Comparison of ENCODE assay signal across 25 cellular contexts in the genomic region with DNA sequence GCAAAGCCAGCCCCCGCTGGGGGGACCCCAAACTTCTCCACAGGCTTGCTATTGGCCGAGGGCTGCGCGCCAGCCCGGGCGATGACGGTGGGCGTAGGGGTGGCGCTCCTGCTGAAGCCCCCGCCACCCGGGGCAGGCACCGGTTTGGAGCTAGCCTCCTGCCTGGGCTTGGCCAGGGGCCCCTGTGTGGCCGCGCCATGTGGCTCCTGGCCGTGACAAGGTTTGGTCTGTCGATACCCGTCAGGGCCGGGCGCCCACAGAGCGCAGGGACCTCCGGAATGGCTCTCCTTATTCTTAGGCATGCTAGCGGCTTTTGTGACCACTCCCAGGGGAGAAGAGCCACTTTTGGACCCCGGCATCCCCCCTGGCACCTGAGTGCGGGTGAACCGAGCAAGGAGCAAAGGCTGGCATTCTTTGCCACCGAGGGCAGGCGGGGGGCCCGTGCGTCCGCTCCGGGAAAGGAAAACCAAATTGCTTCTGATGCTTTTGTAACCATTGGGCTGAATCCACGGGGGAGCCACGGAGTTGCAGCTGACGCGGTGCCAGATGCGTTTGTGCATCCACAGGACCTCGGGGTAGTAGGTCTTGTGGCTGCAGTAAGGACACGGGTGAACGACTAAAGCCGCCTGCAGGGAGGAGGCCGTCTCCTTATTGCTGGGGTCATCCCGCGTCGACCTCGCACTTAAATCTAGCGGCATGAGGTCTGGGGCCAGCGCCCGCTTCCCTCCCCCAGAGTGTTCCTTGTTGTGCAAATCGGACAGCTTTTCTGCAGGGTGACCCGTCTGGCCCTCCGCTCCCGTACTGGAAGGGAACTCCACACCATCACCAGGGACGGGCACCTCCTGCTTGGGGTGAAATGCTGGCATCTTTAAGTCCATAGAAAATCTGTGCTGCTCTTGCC.
"Had no signal": no experiment of that assay in that cellular context is flagged by ENCODE, and none has a peak within 500 bp of the region (broad histone marks: within the 10 kb centered on the region; RNA-seq: fewer than 3 reads in every experiment).

No MANE protein-coding gene starts in this region.

- H3K27ac Mint-ChIP-seq: activated naive CD8-positive, alpha-beta T cell treated with anti-CD3 and anti-CD28 coated beads, Interleukin-2, amount 10 ng/mL, durations not matched to agents 7 days and 5 days; activated T-cell treated with anti-CD3 and anti-CD28 coated beads, Interleukin-2, amount 50 U/mL, for 24 hours; activated T-helper 17 cell treated with anti-CD3 and anti-CD28 coated beads, Interleukin-2, amount 50 U/mL, for 72 hours; naive B cell; neural progenitor cell; stimulated activated effector memory CD8-positive, alpha-beta T cell treated with anti-CD3 and anti-CD28 coated beads, Interleukin-12 subunit alpha, Interleukin-12 subunit beta, amount 100 ng/mL, for 72 hours; WTC11 had no signal

- H3K36me3 ChIP-seq: neural progenitor cell, prostate gland had no signal

- H3K9ac ChIP-seq: neural progenitor cell had no signal

- H3K4me2 ChIP-seq: neural progenitor cell had no signal

- ATAC-seq: activated T-helper 17 cell treated with anti-CD3 and anti-CD28 coated beads, Interleukin-2, amount 50 U/mL, for 72 hours; gastrocnemius medialis; stimulated activated effector memory CD8-positive, alpha-beta T cell treated with anti-CD3 and anti-CD28 coated beads, Interleukin-12 subunit alpha, Interleukin-12 subunit beta, amount 100 ng/mL, for 72 hours; stimulated activated naive CD8-positive, alpha-beta T cell treated with anti-CD3 and anti-CD28 coated beads, Interleukin-15, amount 100 ng/mL, for 72 hours; WTC11 had no signal

- H3K27me3 Mint-ChIP-seq: activated naive CD8-positive, alpha-beta T cell treated with anti-CD3 and anti-CD28 coated beads, Interleukin-2, amount 10 ng/mL, durations not matched to agents 7 days and 5 days; activated T-helper 17 cell treated with anti-CD3 and anti-CD28 coated beads, Interleukin-2, amount 50 U/mL, for 72 hours; dendritic cell treated with granulocyte-macrophage colony-stimulating factor and Interleukin-4, amounts not matched to agents 40 ng/mL and 50 ng/mL, for 4 days; naive B cell; stimulated activated naive CD8-positive, alpha-beta T cell treated with anti-CD3 and anti-CD28 coated beads, Interleukin-15, amount 100 ng/mL, for 72 hours had no signal

- H2AFZ ChIP-seq: neural progenitor cell had no signal

- DNase-seq: activated CD4-positive, alpha-beta T cell treated with anti-CD3 and anti-CD28 coated beads, Interleukin-2, amount 50 U/mL, for 4 hours; activated CD8-positive, alpha-beta memory T cell treated with anti-CD3 and anti-CD28 coated beads for 24 hours; activated CD8-positive, alpha-beta memory T cell treated with anti-CD3 and anti-CD28 coated beads, Interleukin-2, amount 50 U/mL, for 4 hours; activated naive CD4-positive, alpha-beta T cell treated with Interleukin-2 at 50 U/mL for 16 hours; activated naive CD8-positive, alpha-beta T cell treated with anti-CD3 and anti-CD28 coated beads, Interleukin-2, amount 10 ng/mL, durations not matched to agents 7 days and 5 days; activated T-cell treated with anti-CD3 and anti-CD28 coated beads, Interleukin-2, amount 50 U/mL, for 24 hours; amniotic stem cell; effector memory CD4-positive, alpha-beta T cell; esophagus squamous epithelium; gastrocnemius medialis; hypothalamus; mesenchymal stem cell; naive B cell; stimulated activated CD4-positive, alpha-beta T cell treated with anti-CD3 and anti-CD28 coated beads, Interleukin-2, amount 100 ng/mL, for 24 hours; stimulated activated naive CD8-positive, alpha-beta T cell treated with anti-CD3 and anti-CD28 coated beads, Interleukin-15, amount 100 ng/mL, for 72 hours; T1000 had no signal

- H3K4me3 Mint-ChIP-seq: activated naive CD8-positive, alpha-beta T cell treated with anti-CD3 and anti-CD28 coated beads, Interleukin-2, amount 10 ng/mL, durations not matched to agents 7 days and 5 days; activated T-cell treated with anti-CD3 and anti-CD28 coated beads, Interleukin-2, amount 50 U/mL, for 24 hours; activated T-helper 17 cell treated with anti-CD3 and anti-CD28 coated beads, Interleukin-2, amount 50 U/mL, for 72 hours; dendritic cell treated with granulocyte-macrophage colony-stimulating factor and Interleukin-4, amounts not matched to agents 40 ng/mL and 50 ng/mL, for 4 days; naive B cell; neural progenitor cell; stimulated activated effector memory CD8-positive, alpha-beta T cell treated with anti-CD3 and anti-CD28 coated beads, Interleukin-12 subunit alpha, Interleukin-12 subunit beta, amount 100 ng/mL, for 72 hours; stimulated activated naive CD8-positive, alpha-beta T cell treated with anti-CD3 and anti-CD28 coated beads, Interleukin-15, amount 100 ng/mL, for 72 hours; WTC11 had no signal

- H3K9me3 Mint-ChIP-seq: activated naive CD8-positive, alpha-beta T cell treated with anti-CD3 and anti-CD28 coated beads, Interleukin-2, amount 10 ng/mL, durations not matched to agents 7 days and 5 days; dendritic cell treated with granulocyte-macrophage colony-stimulating factor and Interleukin-4, amounts not matched to agents 40 ng/mL and 50 ng/mL, for 4 days; naive B cell; neural progenitor cell had no signal

- H3K27ac ChIP-seq: esophagus squamous epithelium, gastrocnemius medialis, neural progenitor cell, prostate gland, skin epidermis, suprapubic skin, tibial nerve had no signal

- H3K9me3 ChIP-seq: esophagus squamous epithelium, gastrocnemius medialis, prostate gland, suprapubic skin, tibial nerve had no signal

- H3K27me3 ChIP-seq: esophagus squamous epithelium, gastrocnemius medialis, neural progenitor cell, suprapubic skin, tibial nerve had no signal

- H3K4me3 ChIP-seq: esophagus squamous epithelium, gastrocnemius medialis, neural progenitor cell, prostate gland, skin epidermis, suprapubic skin, tibial nerve had no signal

- H3K4me1 ChIP-seq: gastrocnemius medialis, neural progenitor cell, prostate gland, suprapubic skin had no signal
